8 cellular contexts compared by ENCODE assay signal in the genomic region with DNA sequence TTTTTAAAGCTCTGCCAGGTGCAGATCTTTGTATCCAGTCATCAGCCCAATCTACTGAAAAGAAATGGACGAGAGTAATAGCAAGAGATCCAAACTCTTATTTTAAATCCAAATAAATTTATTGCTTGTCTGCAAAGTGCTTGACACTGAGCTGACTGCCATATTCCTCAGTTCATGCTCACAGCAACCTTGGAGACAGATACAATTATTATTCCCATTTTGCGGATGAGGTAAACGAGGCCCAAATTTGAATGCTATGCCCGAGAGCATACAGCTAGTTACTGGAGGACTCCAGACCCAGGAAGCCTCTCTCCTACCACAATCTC. TPM values are rescaled to one million over a fixed set of nuclear protein-coding genes. Genes with fewer than 3 reads are reported as not detected.
DNase-seq lines count a peak whose midpoint lies in the region; ATAC-seq and TF ChIP-seq lines count a peak whose summit lies in the region.

No MANE protein-coding gene starts in this region.

- H3K79me2 ChIP-seq in PC-3 (ENCODE audit: low read length) (peaks cover 46% of the 10 kb centered on the region), osteoblast (ENCODE audit: insufficient read depth, low read length) (peaks cover 44% of the 10 kb centered on the region)

- peaks cover 0 to 1% of the 10 kb centered on the region in 2 donors for H3K27me3 Mint-ChIP-seq in CD8-positive, alpha-beta memory T cell

- H4K20me1 ChIP-seq in PC-3 (ENCODE audit: low read length) (peaks cover 19% of the 10 kb centered on the region), osteoblast (ENCODE audit: insufficient read depth, low read length) (peaks cover 9% of the 10 kb centered on the region)

- peak overlapping the region; percentile 86 for H3K27ac ChIP-seq in CD8-positive, alpha-beta memory T cell (ENCODE audit: low read depth, low read length)
- H3K27ac ChIP-seq in PC-3 (ENCODE audit: low read length) (peak overlapping the region; percentile 49), osteoblast (ENCODE audit: low read depth, low read length) (peak overlapping the region; percentile 82)

- intact Hi-C loops in PC-3 (cut with micrococcal nuclease), result loop anchor here (1.0 to 10.0 kb wide), 3 partner anchors 28 to 359 kb away; a partner anchor contains a TSS

- no peaks in the 10 kb centered on the region for H3K27me3 ChIP-seq in CD8-positive, alpha-beta memory T cell (ENCODE audit: insufficient read depth, low read length, poor library complexity, severe bottlenecking)
- H3K27me3 ChIP-seq in PC-3 (ENCODE audit: low read length) (no peaks in the 10 kb centered on the region), osteoblast (ENCODE audit: insufficient read depth, low read length) (no peaks in the 10 kb centered on the region)

- peaks cover 18% of the 10 kb centered on the region for H3K36me3 ChIP-seq in CD8-positive, alpha-beta memory T cell (ENCODE audit: insufficient read depth, low read length)
- H3K36me3 ChIP-seq in PC-3 (ENCODE audit: low read depth, low read length) (peaks cover 18% of the 10 kb centered on the region), osteoblast (ENCODE audit: insufficient read depth, low read length) (peaks cover 29% of the 10 kb centered on the region)

- peak overlapping the region; percentile 98 for H3K4me3 ChIP-seq in CD8-positive, alpha-beta memory T cell (ENCODE audit: low read length)
- H3K4me3 ChIP-seq in PC-3 (ENCODE audit: low read length), result peak overlapping the region; percentile 98
- peak overlapping the region; percentile 97 for H3K4me3 ChIP-seq in epithelial cell of esophagus (ENCODE audit: low read length)
- peak overlapping the region; percentile 88 for H3K4me3 ChIP-seq in osteoblast (ENCODE audit: insufficient read depth, low read length)

- peaks cover 23 to 37% (median 26%) of the 10 kb centered on the region in 3 donors for H3K4me1 Mint-ChIP-seq in CD8-positive, alpha-beta memory T cell

- H3K4me3 Mint-ChIP-seq in CD8-positive, alpha-beta memory T cell, result peak overlapping the region; percentile 97 to 100 (median 100)

- H3F3A ChIP-seq in PC-3 (ENCODE audit: low read length, unreplicated experiment), result no peaks in the 10 kb centered on the region

- peaks cover 14% of the 10 kb centered on the region for H3K4me1 ChIP-seq in CD8-positive, alpha-beta memory T cell (ENCODE audit: insufficient read depth, low read length)
- H3K4me1 ChIP-seq in PC-3 (ENCODE audit: insufficient read depth, low read length) (peaks cover 6% of the 10 kb centered on the region), osteoblast (ENCODE audit: insufficient read depth, low read length) (peaks cover 3% of the 10 kb centered on the region)

- CTCF ChIA-PET in CD8-positive, alpha-beta memory T cell (lab: Charles Lee), result interaction anchor here (0.6 to 3.5 kb wide), 30 partner anchors 9 to 705 kb away, joined by 3 to 96 read pairs (median 4); a partner anchor contains a TSS
- CTCF ChIA-PET in PC-3 (lab: Charles Lee), result interaction anchor here (0.5 to 1.4 kb wide), 6 partner anchors 13 to 358 kb away, joined by 3 to 7 read pairs (median 3); a partner anchor contains a TSS

- no TSS peak for BruUV-seq in PC-3 (replicated peaks; lab: Mats Ljungman, UMichigan)

- H3K27ac Mint-ChIP-seq in CD8-positive, alpha-beta memory T cell, result peak overlapping the region; percentile 94 to 99 (median 99)

- no peak for DNase-seq in CD8-positive, alpha-beta memory T cell
- DNase-seq in PC-3 (no peak), epithelial cell of esophagus (ENCODE audit: low read depth) (peak; percentile 4), osteoblast (ENCODE audit: insufficient read length, low spot score, missing footprints) (no peak), NCI-H1048 (lab: John Stamatoyannopoulos, UW) (no peak), NCI-H226 (no peak)
- DNase-seq in stimulated activated CD4-positive, alpha-beta T cell treated with anti-CD3 and anti-CD28 coated beads, Interleukin-1b, Interleukin-23, amount 100 ng/mL, for 48 hours, result no peak

- H3K9me3 Mint-ChIP-seq in CD8-positive, alpha-beta memory T cell, result no peaks in the 10 kb centered on the region

- no peak for ATAC-seq in PC-3
- no peak for ATAC-seq in HG03565 (IDR thresholded peaks at IDR 0.05; ENCODE audit: unreplicated experiment)

- H3K36me3 Mint-ChIP-seq in CD8-positive, alpha-beta memory T cell, result peaks cover 2 to 37% (median 4%) of the 10 kb centered on the region in 3 donors

- H2AFZ ChIP-seq in PC-3 (ENCODE audit: low read length) (no peak overlapping the region; the same call in 1 of the 2 replicates), osteoblast (ENCODE audit: low read length) (peak overlapping the region; percentile 85)

- TF ChIP-seq CTCF in PC-3 (conservative IDR thresholded peaks at IDR 0.05; ENCODE audit: low read depth, low read length), result no peak
- TF ChIP-seq CTCF in epithelial cell of esophagus (IDR thresholded peaks at IDR 0.05; ENCODE audit: insufficient read depth, low read depth, low read length, missing control alignments), result no peak
- TF ChIP-seq CTCF in osteoblast (IDR thresholded peaks at IDR 0.05; ENCODE audit: extremely low read depth, low read depth, low read length), result no peak

- peak overlapping the region; percentile 99 for H3K9ac ChIP-seq in PC-3 (ENCODE audit: low read length)

- POLR2A ChIA-PET in CD8-positive, alpha-beta memory T cell (lab: Charles Lee), result interaction anchor here (0.6 to 2.3 kb wide), 10 partner anchors 9 to 508 kb away, joined by 3 to 19 read pairs (median 4); a partner anchor contains a TSS
- POLR2A ChIA-PET in PC-3 (lab: Charles Lee; ENCODE audit: unreplicated experiment), result interaction anchor here (0.6 kb wide), 2 partner anchors 8 to 187 kb away, joined by 3 to 5 read pairs; no protein-coding TSS in a partner anchor

- no peaks in the 10 kb centered on the region for H3K9me2 ChIP-seq in PC-3 (replicated peaks; ENCODE audit: low read length)

- peak overlapping the region; percentile 98 for H3K4me2 ChIP-seq in PC-3 (ENCODE audit: low read length)
- peak overlapping the region; percentile 96 for H3K4me2 ChIP-seq in osteoblast (ENCODE audit: insufficient read depth, low read length)

- H3K9me3 ChIP-seq in CD8-positive, alpha-beta memory T cell (ENCODE audit: low read length), result no peaks in the 10 kb centered on the region
- H3K9me3 ChIP-seq in PC-3 (ENCODE audit: low read length) (no peaks in the 10 kb centered on the region), osteoblast (ENCODE audit: low read depth, low read length) (no peaks in the 10 kb centered on the region)

RNA-seq across cellular contexts. Expression of a gene that starts 0.6 kb away (rescaled TPM):
- total RNA-seq in CD8-positive, alpha-beta memory T cell, result 100 to 1,000 TPM; 129 to 137 TPM
- polyA plus RNA-seq in CD8-positive, alpha-beta memory T cell, result 43.5 TPM
- total RNA-seq in PC-3 (2014; rRNA removed) (31.9 and 45.1 TPM in 2 replicates), osteoblast (35.5 and 36.2 TPM in 2 replicates)

RNA-seq across cellular contexts. Expression of a gene that starts 8.0 kb away (rescaled TPM):
- 10 to 100 TPM; 41.0 to 46.3 TPM for total RNA-seq in CD8-positive, alpha-beta memory T cell
- polyA plus RNA-seq in CD8-positive, alpha-beta memory T cell, result 50.6 TPM
- total RNA-seq in PC-3 (2014; rRNA removed) (15.8 and 17.1 TPM in 2 replicates), osteoblast (43.3 and 46.7 TPM in 2 replicates)

RNA-seq across cellular contexts. Expression of a gene that starts 27.7 kb away (rescaled TPM):
- 10 to 100 TPM; 16.0 to 16.9 TPM for total RNA-seq in CD8-positive, alpha-beta memory T cell
- polyA plus RNA-seq in CD8-positive, alpha-beta memory T cell, result 3.1 TPM
- total RNA-seq in PC-3 (2014; rRNA removed) (193 and 251 TPM in 2 replicates), osteoblast (327 TPM in 2 replicates)

Comparison
In these comparisons a context has a peak if more than half of its experiments do, and no peak if none do; other contexts are left out.
1. RNA of a gene that starts 27.7 kb away (total RNA-seq): 327 TPM in osteoblast and 193 to 251 TPM in PC-3; 16.0 to 16.9 TPM in CD8-positive, alpha-beta memory T cell; every median in the first group is over 10 times any median in the second.
2. Peak in every context shown above with its lines, with median percentiles within 50 percentile points of each other: H3K27ac ChIP-seq and H3K4me3 ChIP-seq.